ENCODE assay signal across 25 cellular contexts in genomic region chr22:34886812-34887211, GRCh38.
DNase-seq lines count a peak whose midpoint lies in the region; ATAC-seq, FAIRE-seq and TF ChIP-seq lines count a peak whose summit lies in the region.
"Had no signal": no experiment of that assay in that cellular context is flagged by ENCODE, and none has a peak within 500 bp of the region (broad histone marks: within the 10 kb centered on the region; RNA-seq: fewer than 3 reads in every experiment).

No MANE protein-coding gene starts in this region.

- H3K27ac ChIP-seq in esophagus squamous epithelium, result peak overlapping the region; percentile 24 to 71 (median 32)
- H3K27ac ChIP-seq: PC-9 had no signal

- no peak for TF ChIP-seq CTCF in esophagus squamous epithelium (IDR thresholded peaks at IDR 0.05)

- no peaks in the 10 kb centered on the region for H3K27me3 ChIP-seq in esophagus squamous epithelium
- H3K27me3 ChIP-seq: MG63 had no signal

- H3K4me1 ChIP-seq in esophagus squamous epithelium, result peaks cover 0 to 39% (median 12%) of the 10 kb centered on the region in 3 donors

- no peak for ATAC-seq in Right ventricle myocardium superior (ENCODE audit: poor library complexity)

- DNase-seq in M059J (ENCODE audit: low read depth) (peak; percentile 66), RPMI7951 (ENCODE audit: low read depth) (peak; percentile 76), esophagus squamous epithelium (lab: John Stamatoyannopoulos, UW) (no peak), urothelium cell line (ENCODE audit: low spot score) (peak; percentile 65), NCI-H1694 (lab: John Stamatoyannopoulos, UW) (no peak), NCI-H69 (lab: John Stamatoyannopoulos, UW) (no peak), Right ventricle myocardium superior (no peak)
- DNase-seq: Calu3, DND-41, HCEC 1CT, KBM-7, MG63, NCI-H1417 treated with DMSO at 0.1 percent for 48 hours, NCI-H187, NCI-H2081 treated with DMSO at 0.1 percent for 48 hours, NCI-H2171, NCI-H226, NCI-H510A, NCI-H774, PC-9, RPMI8226, SHP77 had no signal

- H3K9me3 ChIP-seq in esophagus squamous epithelium, result peaks cover 0 to 19% (median 12%) of the 10 kb centered on the region in 3 donors
- H3K9me3 ChIP-seq: MG63 had no signal

- FAIRE-seq in urothelium cell line (lab: Jason Lieb, UNC), result peak; percentile 67
- FAIRE-seq: GM12892, GM19239, H1 had no signal

- H3K4me3 ChIP-seq in esophagus squamous epithelium, result no peak overlapping the region
- H3K4me3 ChIP-seq: MG63, PC-9 had no signal

- H3K36me3 ChIP-seq in esophagus squamous epithelium, result no peaks in the 10 kb centered on the region
- H3K36me3 ChIP-seq: MG63 had no signal

- intact Hi-C loops in esophagus squamous epithelium (cut with DNase I), result no loop called here
- intact Hi-C loops in Right ventricle myocardium superior (cut with DNase I), result no loop called here

- WGBS in esophagus squamous epithelium, 2 donors, result 37 to 67% methylated on average over 1 of the region's 1 CpG

- no peak for TF ChIP-seq POLR2A in esophagus squamous epithelium (IDR thresholded peaks at IDR 0.05)

Comparison
In these comparisons a context has a peak if more than half of its experiments do, and no peak if none do; other contexts are left out.
1. DNase-seq: peak in M059J (single experiment), RPMI7951 (single experiment) and urothelium cell line (single experiment); none in esophagus squamous epithelium (single experiment), NCI-H1694 (single experiment), NCI-H69 (single experiment) and Right ventricle myocardium superior (single experiment).